ENCODE assay signal across 9 cellular contexts in the genomic region with DNA sequence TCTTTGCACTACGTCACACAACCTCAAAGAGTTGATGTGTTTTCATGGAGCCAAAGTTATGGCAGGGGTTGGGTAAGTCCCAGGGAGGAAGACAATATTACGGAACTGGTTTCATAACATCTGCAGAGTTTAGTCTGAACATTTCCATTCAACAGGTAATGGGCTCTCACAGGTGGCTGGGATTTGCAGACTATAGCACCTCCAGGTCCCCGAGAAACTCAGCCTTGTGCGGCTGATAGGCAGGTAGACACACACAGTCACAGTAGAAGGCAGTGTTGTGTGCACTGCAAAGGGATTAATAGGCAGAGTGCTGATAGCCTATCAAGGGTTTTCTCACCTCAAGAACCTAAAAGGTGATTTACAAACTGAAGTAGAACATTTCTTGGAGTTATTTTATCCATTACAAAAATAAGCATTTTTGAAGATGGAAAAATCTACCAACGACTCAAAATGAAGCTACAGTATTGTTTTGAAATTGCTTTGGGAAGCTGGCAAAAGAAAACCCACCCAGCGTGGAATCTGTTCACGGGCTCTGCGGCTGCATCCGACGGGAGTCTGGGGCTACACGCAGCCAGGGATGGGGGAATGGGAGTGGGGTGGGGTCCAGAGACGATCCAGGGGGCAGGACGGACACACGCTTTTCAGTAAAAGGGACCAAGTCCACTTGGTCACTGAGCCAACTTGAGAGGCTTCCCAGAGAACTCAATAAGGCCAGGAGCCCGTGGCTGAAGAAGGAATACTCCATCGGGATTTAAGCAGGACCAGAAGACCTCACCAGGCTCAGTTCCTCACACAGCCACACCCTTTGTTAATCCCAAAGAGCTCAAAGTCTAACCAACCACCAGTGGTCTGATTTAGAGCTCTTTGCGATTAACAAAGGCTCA.
DNase-seq lines count a peak whose midpoint lies in the region; ATAC-seq and FAIRE-seq lines count a peak whose summit lies in the region.
"Had no signal": no experiment of that assay in that cellular context is flagged by ENCODE, and none has a peak within 500 bp of the region (broad histone marks: within the 10 kb centered on the region; RNA-seq: fewer than 3 reads in every experiment).

No MANE protein-coding gene starts in this region.

- peaks cover 11% of the 10 kb centered on the region for H3K4me1 Mint-ChIP-seq in memory B cell

- H3K27ac Mint-ChIP-seq in memory B cell = no peak overlapping the region

- H3K36me3 Mint-ChIP-seq in memory B cell = no peaks in the 10 kb centered on the region

- DNase-seq in EH (ENCODE audit: low read depth) (peak; percentile 62), M059J (ENCODE audit: low read depth) (peak; percentile 41), dedifferentiated amniotic fluid mesenchymal stem cell (ENCODE audit: extremely low spot score) (peak; percentile 40), memory B cell (ENCODE audit: low spot score in 2 of 2) (no peak), urothelium cell line (ENCODE audit: low spot score) (peak; percentile 42), HPDE6-E6E7 (ENCODE audit: extremely low spot score) (no peak), ureter (ENCODE audit: low spot score) (no peak)

- H3K4me3 Mint-ChIP-seq in memory B cell = peak overlapping the region; percentile 85

- ATAC-seq in memory B cell (ENCODE audit: low read depth) = no peak
- ATAC-seq in GM21786 (IDR thresholded peaks at IDR 0.05; ENCODE audit: unreplicated experiment) = no peak

- FAIRE-seq in urothelium cell line (lab: Jason Lieb, UNC) = no peak
- FAIRE-seq: TTC549 had no signal

- no peaks in the 10 kb centered on the region for H3K27me3 Mint-ChIP-seq in memory B cell

- H3K9me3 Mint-ChIP-seq in memory B cell = no peaks in the 10 kb centered on the region

Comparison
In these comparisons a context has a peak if more than half of its experiments do, and no peak if none do; other contexts are left out.
1. DNase-seq: peak in EH (single experiment), M059J (single experiment), dedifferentiated amniotic fluid mesenchymal stem cell (single experiment) and urothelium cell line (single experiment); none in memory B cell (0 of 2), HPDE6-E6E7 (single experiment) and ureter (single experiment).